Comparison of ENCODE assay signal across 8 cellular contexts in genomic region chr17:82300707-82301270, GRCh38. TPM values are rescaled to one million over a fixed set of nuclear protein-coding genes. Genes with fewer than 3 reads are reported as not detected.
DNase-seq lines count a peak whose midpoint lies in the region; ATAC-seq and TF ChIP-seq lines count a peak whose summit lies in the region.

No MANE protein-coding gene starts in this region.

- no peaks in the 10 kb centered on the region for H3K79me1 ChIP-seq in mesendoderm (ENCODE audit: low read length)

- no peaks in the 10 kb centered on the region for H3K4me1 ChIP-seq in mesendoderm (ENCODE audit: control insufficient read depth, low read depth, low read length)

- H3K4me2 ChIP-seq in mesendoderm (ENCODE audit: low read length): no peak overlapping the region

- no peaks in the 10 kb centered on the region for H3K36me3 Mint-ChIP-seq in type B pancreatic cell

- H3K27me3 ChIP-seq in GM06990 (replicated peaks; ENCODE audit: control insufficient read depth, insufficient read depth, low read length) (no peaks in the 10 kb centered on the region), mesendoderm (ENCODE audit: insufficient read depth, low read length, poor library complexity) (no peaks in the 10 kb centered on the region)

- no peak overlapping the region for H3K27ac Mint-ChIP-seq in type B pancreatic cell

- no peak for ATAC-seq in HG03521 (IDR thresholded peaks at IDR 0.05; ENCODE audit: unreplicated experiment)
- no peak for ATAC-seq in HG03442 (IDR thresholded peaks at IDR 0.05; ENCODE audit: unreplicated experiment)

- no peak overlapping the region for H4K5ac ChIP-seq in mesendoderm (ENCODE audit: low read length)

- H3K27me3 Mint-ChIP-seq in type B pancreatic cell: no peaks in the 10 kb centered on the region

- H3K79me2 ChIP-seq in mesendoderm (ENCODE audit: control insufficient read depth, insufficient read depth, low read length): no peaks in the 10 kb centered on the region

- H3K4me3 ChIP-seq in GM06990 (replicated peaks; ENCODE audit: low read depth, low read length) (no peak overlapping the region), mesendoderm (ENCODE audit: low read length) (no peak overlapping the region)

- no CpG with 5 or more reads among the region's 21 CpGs for WGBS in mesendoderm (ENCODE audit: extremely low coverage, insufficient coverage, low lambda C conversion rate)

- H2AK5ac ChIP-seq in mesendoderm (ENCODE audit: low read length): no peak overlapping the region

- no peak overlapping the region for H2BK15ac ChIP-seq in mesendoderm (replicated peaks; ENCODE audit: low read depth)

- H3K4me1 Mint-ChIP-seq in type B pancreatic cell (ENCODE audit: unreplicated experiment): peaks cover 4% of the 10 kb centered on the region

- H2BK120ac ChIP-seq in mesendoderm (ENCODE audit: low read depth, low read length): no peak overlapping the region

- no peak overlapping the region for H3K27ac ChIP-seq in mesendoderm (ENCODE audit: low read depth, low read length)

- H4K8ac ChIP-seq in mesendoderm (ENCODE audit: low read depth, low read length): no peak overlapping the region

- H2BK5ac ChIP-seq in mesendoderm (ENCODE audit: low read length): no peak overlapping the region

- H3K4ac ChIP-seq in mesendoderm (ENCODE audit: low read depth, low read length): no peak overlapping the region

- peak; percentile 64 for DNase-seq in GM06990 (ENCODE audit: extremely low read depth, insufficient read length)
- DNase-seq in NCI-H1694 (lab: John Stamatoyannopoulos, UW): peak; percentile 44
- DNase-seq in activated CD4-positive, alpha-beta T cell treated with anti-CD3 and anti-CD28 coated beads, Interleukin-2, amount 50 U/mL, for 4 hours: peak; percentile 52 to 64
- peak; percentile 47 for DNase-seq in effector CD8-positive, alpha-beta T cell (lab: John Stamatoyannopoulos, UW)
- peak; percentile 35 for DNase-seq in mesendoderm
- no peak for DNase-seq in type B pancreatic cell (ENCODE audit: extremely low spot score, unreplicated experiment)

- no peaks in the 10 kb centered on the region for H3K9me3 Mint-ChIP-seq in type B pancreatic cell

- peak; percentile 88 for TF ChIP-seq CTCF in GM06990 (IDR thresholded peaks at IDR 0.05; ENCODE audit: insufficient read depth, low read length, poor library complexity, severe bottlenecking)
- peak; percentile 80 for TF ChIP-seq CTCF in type B pancreatic cell (conservative IDR thresholded peaks at IDR 0.05)

- H3K56ac ChIP-seq in mesendoderm (ENCODE audit: low read length): no peak overlapping the region

- no peak overlapping the region for H3K18ac ChIP-seq in mesendoderm (ENCODE audit: low read length)

- H3K4me3 Mint-ChIP-seq in type B pancreatic cell: no peak overlapping the region

- H3K23ac ChIP-seq in mesendoderm (ENCODE audit: low read length): no peak overlapping the region

- H3K9ac ChIP-seq in mesendoderm (ENCODE audit: low read length): no peak overlapping the region

- H3K36me3 ChIP-seq in GM06990 (ENCODE audit: control insufficient read depth, insufficient read depth, low read length) (no peaks in the 10 kb centered on the region), mesendoderm (ENCODE audit: control insufficient read depth, insufficient read depth, low read length) (no peaks in the 10 kb centered on the region)

RNA-seq across cellular contexts. Expression of gene CD7, which starts 16.6 kb away (rescaled TPM):
- 0.34 TPM for polyA plus RNA-seq in mesendoderm (2013, experiment 1 of 2)
- 0.39 TPM for polyA plus RNA-seq in mesendoderm (2013, experiment 2 of 2)
- total RNA-seq in type B pancreatic cell (ENCODE audit: low replicate concordance): 1.4 and 1.6 TPM in 2 replicates

RNA-seq across cellular contexts. Expression of gene CSNK1D, which starts 27.3 kb away (rescaled TPM):
- 76.4 TPM for polyA plus RNA-seq in mesendoderm (2013, experiment 1 of 2)
- polyA plus RNA-seq in mesendoderm (2013, experiment 2 of 2): 75.9 TPM
- total RNA-seq in type B pancreatic cell (ENCODE audit: low replicate concordance): 176 and 184 TPM in 2 replicates

RNA-seq across cellular contexts. Expression of gene SECTM1, which starts 32.8 kb away (rescaled TPM):
- 0.03 TPM for polyA plus RNA-seq in mesendoderm (2013, experiment 1 of 2)
- 0.01 TPM for polyA plus RNA-seq in mesendoderm (2013, experiment 2 of 2)
- 13.2 and 17.7 TPM in 2 replicates for total RNA-seq in type B pancreatic cell (ENCODE audit: low replicate concordance)

RNA-seq across cellular contexts. Expression of gene TEX19, which starts 58.3 kb away (rescaled TPM):
- 0.51 TPM for polyA plus RNA-seq in mesendoderm (2013, experiment 1 of 2)
- polyA plus RNA-seq in mesendoderm (2013, experiment 2 of 2): 0.32 TPM
- 0.14 TPM in 1 of 2 replicates, not detected in the other for total RNA-seq in type B pancreatic cell (ENCODE audit: low replicate concordance)
